ENCODE assay signal across 9 cellular contexts in genomic region chr16:57623251-57624043, GRCh38. TPM values are rescaled to one million over a fixed set of nuclear protein-coding genes. Genes with fewer than 3 reads are reported as not detected.
DNase-seq lines count a peak whose midpoint lies in the region; ATAC-seq, FAIRE-seq and TF ChIP-seq lines count a peak whose summit lies in the region.
"Had no signal": no experiment of that assay in that cellular context is flagged by ENCODE, and none has a peak within 500 bp of the region (broad histone marks: within the 10 kb centered on the region; RNA-seq: fewer than 3 reads in every experiment).

No MANE protein-coding gene starts in this region.

- in situ Hi-C loops in K562 (cut with MboI): no loop called here

- no peaks in the 10 kb centered on the region for H3K79me2 ChIP-seq in SK-N-SH (ENCODE audit: insufficient read depth)
- no peaks in the 10 kb centered on the region for H3K79me2 ChIP-seq in K562 (ENCODE audit: control insufficient read depth, insufficient read depth, low read length)

- TF ChIP-seq CTCF in SK-N-SH (IDR thresholded peaks at IDR 0.05) (no peak), K562 (IDR thresholded peaks at IDR 0.05 in 2 of 3, conservative IDR thresholded peaks at IDR 0.05 in 1 of 3; ENCODE audit: insufficient read depth in 2 of 3, low read depth in 1 of 3, low read length in 3 of 3) (no peak), upper lobe of left lung (IDR thresholded peaks at IDR 0.05) (no peak)

- H3K9me1 ChIP-seq in K562 (ENCODE audit: control insufficient read depth, insufficient read depth, low read length): no peaks in the 10 kb centered on the region

- H3K9me2 ChIP-seq in SK-N-SH: no peaks in the 10 kb centered on the region

- intact Hi-C loops in K562 (cut with micrococcal nuclease): no loop called here

- H4K20me1 ChIP-seq in SK-N-SH (ENCODE audit: insufficient read depth) (no peaks in the 10 kb centered on the region), K562 (replicated peaks; ENCODE audit: control insufficient read depth, insufficient read depth, low read length) (no peaks in the 10 kb centered on the region)

- H3K27ac ChIP-seq in SK-N-SH (ENCODE audit: low read depth in 2 of 2, low read length in 1 of 2): no peak overlapping the region
- H3K27ac ChIP-seq in K562 (ENCODE audit: extremely low read depth, low read depth, low read length): no peak overlapping the region
- peak overlapping the region in 1 of 4 donors; percentile 11 for H3K27ac ChIP-seq in upper lobe of left lung

- H3K9me3 ChIP-seq in SK-N-SH: no peaks in the 10 kb centered on the region
- no peaks in the 10 kb centered on the region for H3K9me3 ChIP-seq in K562 (replicated peaks; ENCODE audit: control insufficient read depth, insufficient read depth, low read depth, low read length)
- H3K9me3 ChIP-seq in upper lobe of left lung: no peaks in the 10 kb centered on the region

- no peak for DNase-seq in SK-N-SH
- DNase-seq in K562 (ENCODE audit: extremely low read depth in 1 of 4, low spot score in 3 of 4): peak; percentile 56 to 79 (median 72)
- peak; percentile 89 for DNase-seq in kidney tubule cell (ENCODE audit: low spot score)
- peak; percentile 54 to 59 for DNase-seq in upper lobe of left lung
- DNase-seq in NCI-H1930 (lab: John Stamatoyannopoulos, UW): no peak
- DNase-seq in AG20443 (ENCODE audit: low spot score): no peak
- DNase-seq in activated T-cell treated with anti-CD3 and anti-CD28 coated beads, Interleukin-2, amount 50 U/mL, for 48 hours: no peak

- H3K36me3 ChIP-seq in SK-N-SH (replicated peaks in 1 of 2; ENCODE audit: control insufficient read depth in 1 of 2, insufficient read depth in 2 of 2, low read length in 1 of 2) (no peaks in the 10 kb centered on the region), K562 (ENCODE audit: control insufficient read depth, insufficient read depth, low read length) (no peaks in the 10 kb centered on the region), upper lobe of left lung (no peaks in the 10 kb centered on the region)

- H3K4me3 ChIP-seq in SK-N-SH (ENCODE audit: low read depth in 2 of 2, low read length in 1 of 2) (no peak overlapping the region), K562 (no peak overlapping the region), upper lobe of left lung (no peak overlapping the region)

- H3K4me1 ChIP-seq in SK-N-SH (ENCODE audit: control insufficient read depth in 1 of 2, insufficient read depth in 2 of 2, low read depth in 1 of 2, low read length in 1 of 2): peaks cover 8 to 28% of the 10 kb centered on the region in 2 experiments; a peak in 3 of 4 replicates
- peaks cover 2 to 30% of the 10 kb centered on the region in 2 experiments; a peak in 4 of 5 replicates for H3K4me1 ChIP-seq in K562 (replicated peaks in 1 of 2; ENCODE audit: control insufficient read depth in 2 of 2, insufficient read depth in 2 of 2, low read length in 2 of 2)
- peaks cover 14 to 35% (median 25%) of the 10 kb centered on the region in 4 donors for H3K4me1 ChIP-seq in upper lobe of left lung

- POLR2A ChIA-PET in SK-N-SH (lab: Yijun Ruan, JAX): no interaction called here
- POLR2A ChIA-PET in K562 (lab: Yijun Ruan, JAX): interaction anchor here (0.7 to 1.7 kb wide), 4 partner anchors 12 to 527 kb away, joined by 4 to 6 read pairs (median 4); no protein-coding TSS in a partner anchor

- ATAC-seq in SK-N-SH treated with all-trans-retinoic acid at 6 μM for 48 hours (no peak), K562 (peak; percentile 37), upper lobe of left lung (ENCODE audit: low FRiP score in 2 of 2) (peak in 1 of 2 donors; percentile 6)

- TF ChIP-seq POLR2A in K562 (conservative IDR thresholded peaks at IDR 0.05) (no peak), upper lobe of left lung (IDR thresholded peaks at IDR 0.05) (no peak)

- no TSS peak for BruUV-seq in K562 (replicated peaks; lab: Mats Ljungman, UMichigan)

- H3K4me2 ChIP-seq in SK-N-SH (no peak overlapping the region), K562 (ENCODE audit: insufficient read depth, low read length) (no peak overlapping the region)

- peaks cover 6% of the 10 kb centered on the region for H3F3A ChIP-seq in SK-N-SH (replicated peaks; ENCODE audit: insufficient read depth)

- no peaks in the 10 kb centered on the region for H3K27me3 ChIP-seq in SK-N-SH (ENCODE audit: insufficient read depth)
- peaks cover 0 to 53% of the 10 kb centered on the region in 2 experiments; a peak in 2 of 5 replicates for H3K27me3 ChIP-seq in K562 (ENCODE audit: control insufficient read depth in 2 of 2, insufficient read depth in 2 of 2, low read length in 2 of 2)
- H3K27me3 ChIP-seq in upper lobe of left lung: no peaks in the 10 kb centered on the region

- CTCF ChIA-PET in SK-N-SH (lab: Yijun Ruan, JAX) (interaction anchor here (0.8 to 5.6 kb wide), 8 partner anchors 12 to 47 kb away, joined by 3 to 30 read pairs (median 4); no protein-coding TSS in a partner anchor), K562 (lab: Yijun Ruan, JAX; ENCODE audit: low intra/inter-chr PET ratio) (no interaction called here)

- H2AFZ ChIP-seq in SK-N-SH (ENCODE audit: low read depth) (no peak overlapping the region), K562 (ENCODE audit: low read depth, low read length) (no peak overlapping the region)

- 52% methylated on average over 4 of the region's 17 CpGs for WGBS in SK-N-SH (ENCODE audit: low lambda C conversion rate)
- 10% methylated on average over 17 of the region's 17 CpGs for WGBS in K562 (ENCODE audit: insufficient coverage, low coverage, missing lambda C conversion rate)
- WGBS in upper lobe of left lung, 2 donors: 77 to 89% methylated on average over 14 to 17 of the region's 17 CpGs

- H3K9ac ChIP-seq in SK-N-SH: no peak overlapping the region
- peak overlapping the region in 1 of 2 experiments; percentile 13; a peak in 1 of 4 replicates for H3K9ac ChIP-seq in K562 (ENCODE audit: insufficient read depth in 1 of 2, low read depth in 2 of 2, low read length in 2 of 2)

- FAIRE-seq in K562 (lab: Jason Lieb, UNC): peak; percentile 69

- no peak for TF ChIP-seq EP300 in SK-N-SH (IDR thresholded peaks at IDR 0.05; ENCODE audit: borderline replicate concordance in 1 of 2, low read depth in 1 of 2, low read length in 1 of 2)
- 0 out of 2 replicates have a peak, but pooled peaks have one; percentile 5 for TF ChIP-seq EP300 in K562 (IDR thresholded peaks at IDR 0.05; ENCODE audit: low read length)
- TF ChIP-seq EP300 in upper lobe of left lung (IDR thresholded peaks at IDR 0.05): no peak

- no peak for TF ChIP-seq RAD21 in SK-N-SH (IDR thresholded peaks at IDR 0.05; ENCODE audit: low read length)
- TF ChIP-seq RAD21 in K562 (CRISPR knock-in tag; conservative IDR thresholded peaks at IDR 0.05 in 1 of 2, IDR thresholded peaks at IDR 0.05 in 1 of 2): no peak

TF ChIP-seq in SK-N-SH, 30 proteins besides CTCF, POLR2A, EP300 and RAD21 (continues in another document):
- TF ChIP-seq POLR2AphosphoS5 (IDR thresholded peaks at IDR 0.05; ENCODE audit: low read depth, low read length): no peak

TF ChIP-seq in SK-N-SH treated with all-trans-retinoic acid at 6 μM for 48 hours, 23 proteins besides CTCF, POLR2A, EP300 and RAD21 (continues in another document):
- TF ChIP-seq ZNF70 (CRISPR knock-in tag; IDR thresholded peaks at IDR 0.05) (no peak), GLIS3 (CRISPR knock-in tag; IDR thresholded peaks at IDR 0.05) (no peak)

TF ChIP-seq in K562, 482 proteins besides CTCF, POLR2A, EP300 and RAD21 (continues in another document):
- no peak for TF ChIP-seq ZNF780A (CRISPR knock-in tag; IDR thresholded peaks at IDR 0.05)

RNA-seq across cellular contexts. Expression of gene ADGRG1, which starts 5.0 kb away (rescaled TPM):
- 2.6 and 7.4 TPM in 2 replicates for polyA plus RNA-seq in SK-N-SH (2012; rRNA removed)
- polyA plus RNA-seq in SK-N-SH (2012; cell fraction: cytosol; rRNA removed): 3.1 and 4.6 TPM in 2 replicates
- polyA plus RNA-seq in SK-N-SH (2012; cell fraction: nucleus; rRNA removed): 8.1 and 10.9 TPM in 2 replicates
- 0.81 and 1.3 TPM in 2 replicates for total RNA-seq in K562 (2011; cell fraction: chromatin; rRNA removed; ENCODE audit: low replicate concordance)
- total RNA-seq in K562 (2011; cell fraction: nucleolus; rRNA removed): 0.79 and 1.0 TPM in 2 replicates
- total RNA-seq in K562 (2011; cell fraction: nucleoplasm; rRNA removed): 0.81 and 2.1 TPM in 2 replicates
- not detected in 2 replicates for total RNA-seq in K562 (2014; rRNA removed)
- not detected in 2 replicates for total RNA-seq in K562 (2014; rRNA removed; fragmentation: Illumina TruSeq; extraction: Trizol)
- not detected in 2 replicates for total RNA-seq in K562 (2015; rRNA removed; fragmentation: Illumina TruSeq; extraction: Trizol)
- total RNA-seq in K562 (2021): 0.31 TPM in 1 of 2 replicates, not detected in the other
- polyA plus RNA-seq in K562 (2011; rRNA removed): 0.04 and 0.57 TPM in 2 replicates
- 0.12 and 0.15 TPM in 2 replicates for polyA plus RNA-seq in K562 (2011; cell fraction: cytosol; rRNA removed)
- polyA plus RNA-seq in K562 (2011; cell fraction: nucleus; rRNA removed): 0.70 and 0.81 TPM in 2 replicates
- polyA plus RNA-seq in K562 (2012): 0.39 and 0.44 TPM in 2 replicates
- polyA plus RNA-seq in K562 (2014; fragmentation: Illumina TruSeq; extraction: Trizol): 0.16 and 0.29 TPM in 2 replicates
- polyA plus RNA-seq in K562 (2014; fragmentation: Nextera tagmentation; extraction: Ambion mirVana): not detected
- polyA plus RNA-seq in K562 (2014; rRNA removed): 0.34 TPM in 1 of 2 replicates, not detected in the other
- 0.18 TPM in 2 replicates for polyA minus RNA-seq in K562 (2011; rRNA and poly(A)+ RNA removed)
- not detected in 2 replicates for polyA minus RNA-seq in K562 (2011; cell fraction: cytosol; rRNA and poly(A)+ RNA removed)
- 0.33 TPM in 1 of 2 replicates, not detected in the other for polyA minus RNA-seq in K562 (2011; cell fraction: nucleus; rRNA and poly(A)+ RNA removed)
- total RNA-seq in upper lobe of left lung: 10 to 100 TPM; 34.6 to 89.3 (median 40.4) TPM

RNA-seq across cellular contexts. Expression of gene ADGRG3, which starts 44.7 kb away (rescaled TPM):
- not detected in 2 replicates for polyA plus RNA-seq in SK-N-SH (2012; rRNA removed)
- not detected in 2 replicates for polyA plus RNA-seq in SK-N-SH (2012; cell fraction: cytosol; rRNA removed)
- not detected in 2 replicates for polyA plus RNA-seq in SK-N-SH (2012; cell fraction: nucleus; rRNA removed)
- total RNA-seq in K562 (2011; cell fraction: chromatin; rRNA removed; ENCODE audit: low replicate concordance): 0.40 and 1.00 TPM in 2 replicates
- total RNA-seq in K562 (2011; cell fraction: nucleolus; rRNA removed): 0.17 and 0.66 TPM in 2 replicates
- total RNA-seq in K562 (2011; cell fraction: nucleoplasm; rRNA removed): 0.29 TPM in 1 of 2 replicates, not detected in the other
- total RNA-seq in K562 (2014; rRNA removed): not detected in 2 replicates
- total RNA-seq in K562 (2014; rRNA removed; fragmentation: Illumina TruSeq; extraction: Trizol): 0.16 TPM in 1 of 2 replicates, not detected in the other
- total RNA-seq in K562 (2015; rRNA removed; fragmentation: Illumina TruSeq; extraction: Trizol): 0.08 TPM in 1 of 2 replicates, not detected in the other
- total RNA-seq in K562 (2021): 0.09 and 0.16 TPM in 2 replicates
- polyA plus RNA-seq in K562 (2011; rRNA removed): 0.13 and 0.18 TPM in 2 replicates
- 0.09 and 0.18 TPM in 2 replicates for polyA plus RNA-seq in K562 (2011; cell fraction: cytosol; rRNA removed)
- 0.51 and 0.59 TPM in 2 replicates for polyA plus RNA-seq in K562 (2011; cell fraction: nucleus; rRNA removed)
- 0.03 and 2.0 TPM in 2 replicates for polyA plus RNA-seq in K562 (2012)
- polyA plus RNA-seq in K562 (2014; fragmentation: Illumina TruSeq; extraction: Trizol): 0.09 and 0.10 TPM in 2 replicates
- polyA plus RNA-seq in K562 (2014; fragmentation: Nextera tagmentation; extraction: Ambion mirVana): under 1 TPM; 0.10 to 0.30 TPM
- polyA plus RNA-seq in K562 (2014; rRNA removed): 0.24 and 0.52 TPM in 2 replicates
- polyA minus RNA-seq in K562 (2011; rRNA and poly(A)+ RNA removed): 0.21 TPM in 1 of 2 replicates, not detected in the other
- not detected in 2 replicates for polyA minus RNA-seq in K562 (2011; cell fraction: cytosol; rRNA and poly(A)+ RNA removed)
- 0.27 TPM in 1 of 2 replicates, not detected in the other for polyA minus RNA-seq in K562 (2011; cell fraction: nucleus; rRNA and poly(A)+ RNA removed)
- 10 to 100 TPM in 2 of 6 donors, 1 to 10 TPM in 4; 3.1 to 17.2 (median 8.4) TPM for total RNA-seq in upper lobe of left lung
- total RNA-seq: T-helper 1 cell treated with Interleukin-12 subunit alpha and Interleukin-12 subunit beta and Interleukin-4 antibody, amounts not matched to agents 30 ng/mL and 1 ng/mL, for 36 hours had no signal

Comparison
In these comparisons a context has a peak if more than half of its experiments do, and no peak if none do; other contexts are left out.
1. DNase-seq: peak in K562 (4 of 4), kidney tubule cell (single experiment) and upper lobe of left lung (2 of 2); none in SK-N-SH (single experiment), NCI-H1930 (0 of 2), AG20443 (single experiment) and activated T-cell treated with anti-CD3 and anti-CD28 coated beads, Interleukin-2, amount 50 U/mL, for 48 hours (0 of 2).
2. RNA of gene ADGRG1, which starts 5.0 kb away (total RNA-seq): 34.6 to 89.3 TPM in upper lobe of left lung; 0.31 to 2.1 TPM in K562; every median in the first group is over 10 times any median in the second.
3. Of the 27 proteins assayed by ChIP-seq in both K562 and SK-N-SH: peak only in K562: EP300, NFIC and USF2; only in SK-N-SH: CHD2 and MAX; in both: USF1; in neither: 18; mixed calls (peak in some experiments, not most) for 3.